ENCODE assay signal across 28 cellular contexts in the genomic region with DNA sequence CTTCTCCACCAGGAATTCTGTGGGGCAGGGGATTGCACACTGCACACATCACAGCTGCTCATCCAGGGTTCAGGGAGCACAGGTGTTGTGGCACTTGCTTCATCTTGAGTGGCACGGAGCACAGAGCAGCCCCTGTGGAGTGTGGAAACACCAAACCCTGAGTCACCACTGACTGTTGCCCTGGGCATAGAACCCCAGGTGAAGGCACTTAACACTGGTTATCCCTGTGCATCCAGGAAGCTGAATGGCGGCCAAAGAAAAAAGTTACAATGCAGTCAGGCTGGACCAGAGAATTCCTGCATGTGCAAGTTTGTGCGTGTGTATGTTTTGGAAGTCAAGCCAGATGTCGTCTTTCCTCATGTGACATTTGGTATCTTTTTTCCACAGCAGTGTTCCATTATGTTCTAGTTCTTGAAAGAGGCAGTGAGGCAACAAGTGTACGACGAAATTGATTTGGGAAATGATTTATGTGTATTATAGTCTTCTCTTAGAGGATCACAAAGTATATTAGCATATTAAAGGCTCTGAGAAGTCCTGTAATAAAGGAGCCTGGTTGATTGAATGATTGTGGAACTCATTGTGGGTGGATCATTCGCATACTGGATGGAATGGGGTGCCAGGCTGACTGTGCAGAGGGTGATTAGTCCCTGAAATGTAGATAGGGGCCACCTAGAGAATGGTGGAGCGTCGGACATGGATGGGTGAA.
A peak's percentile ranks its signal among the peaks of the same experiment; 100 is the strongest.
DNase-seq lines count a peak whose midpoint lies in the region; ATAC-seq, FAIRE-seq and TF ChIP-seq lines count a peak whose summit lies in the region.
"Had no signal": no experiment of that assay in that cellular context is flagged by ENCODE, and none has a peak within 500 bp of the region (broad histone marks: within the 10 kb centered on the region; RNA-seq: fewer than 3 reads in every experiment).

No MANE protein-coding gene starts in this region.

- no peak overlapping the region for H3K9ac ChIP-seq in keratinocyte (ENCODE audit: control insufficient read depth, extremely low read depth, insufficient read depth, low read length)
- H3K9ac ChIP-seq: parathyroid adenoma had no signal

- H3K9me3 ChIP-seq in RWPE2 (ENCODE audit: severe bottlenecking), result no peaks in the 10 kb centered on the region
- H3K9me3 ChIP-seq in keratinocyte (ENCODE audit: control insufficient read depth, low read depth, low read length), result no peaks in the 10 kb centered on the region
- H3K9me3 ChIP-seq in spleen, result no peaks in the 10 kb centered on the region
- H3K9me3 ChIP-seq: right lobe of liver, thoracic aorta had no signal

- no peaks in the 10 kb centered on the region for H3K9me1 ChIP-seq in keratinocyte (ENCODE audit: control insufficient read depth, extremely low read depth, insufficient read depth, low read length)

- H3K27ac ChIP-seq in HL-60 (replicated peaks) (peak overlapping the region; percentile 60), RWPE2 (ENCODE audit: poor library complexity, severe bottlenecking) (no peak overlapping the region), keratinocyte (ENCODE audit: control insufficient read depth, insufficient read depth, low read length) (no peak overlapping the region), spleen (peak overlapping the region in 7 of 8 donors; percentile 44 to 90 (median 77))
- H3K27ac ChIP-seq: parathyroid adenoma, right lobe of liver, SK-N-MC, thoracic aorta had no signal

- H3K27me3 ChIP-seq in HL-60 (ENCODE audit: insufficient read depth, poor library complexity, severe bottlenecking) (no peaks in the 10 kb centered on the region), RWPE2 (ENCODE audit: insufficient read depth, poor library complexity, severe bottlenecking) (no peaks in the 10 kb centered on the region), keratinocyte (ENCODE audit: control insufficient read depth, extremely low read depth, insufficient read depth, low read length) (peaks cover 32% of the 10 kb centered on the region), spleen (replicated peaks in 1 of 7) (peaks cover 0 to 24% (median 0%) of the 10 kb centered on the region in 7 donors)
- H3K27me3 ChIP-seq: right lobe of liver had no signal

- H3K79me2 ChIP-seq in keratinocyte (ENCODE audit: control insufficient read depth, insufficient read depth, low read length), result no peaks in the 10 kb centered on the region
- H3K79me2 ChIP-seq: parathyroid adenoma had no signal

- no peak overlapping the region for H3K4me3 ChIP-seq in HL-60 (replicated peaks; ENCODE audit: insufficient read depth, low read length)
- no peak overlapping the region for H3K4me3 ChIP-seq in RWPE2 (ENCODE audit: severe bottlenecking)
- H3K4me3 ChIP-seq in keratinocyte (ENCODE audit: control insufficient read depth in 2 of 3, extremely low read depth in 1 of 3, insufficient read depth in 2 of 3, low read depth in 1 of 3, low read length in 3 of 3), result no peak overlapping the region
- peak overlapping the region in 1 of 8 donors; percentile 33 for H3K4me3 ChIP-seq in spleen
- H3K4me3 ChIP-seq: right lobe of liver, SK-N-MC, thoracic aorta had no signal

- FAIRE-seq in keratinocyte (lab: Jason Lieb, UNC), result peak; percentile 57
- FAIRE-seq: GM12891, HTR-8/SVneo, kidney, TTC549 had no signal

- no peak overlapping the region for H3K4me2 ChIP-seq in keratinocyte (ENCODE audit: control insufficient read depth, extremely low read depth, insufficient read depth, low read depth, low read length)

- WGBS in spleen, 5 donors, result 71 to 92% (median 79%) methylated on average over 9 of the region's 9 CpGs

- H2AFZ ChIP-seq in keratinocyte (ENCODE audit: control insufficient read depth, low read length), result no peak overlapping the region
- H2AFZ ChIP-seq: parathyroid adenoma had no signal

- DNase-seq in HL-60 (ENCODE audit: low read depth in 1 of 2, low spot score in 1 of 2) (peak in 1 of 2 experiments; percentile 55), RWPE2 (ENCODE audit: low spot score) (no peak), keratinocyte (ENCODE audit: low read depth, low spot score) (peak; percentile 13), spleen (no peak), NCI-H446 treated with DMSO at 0.1 percent for 48 hours (lab: John Stamatoyannopoulos, UW) (no peak), left lobe of liver (ENCODE audit: low spot score) (no peak)
- no peak for DNase-seq in activated effector memory CD4-positive, alpha-beta T cell treated with anti-CD3 and anti-CD28 coated beads, Interleukin-2, amount 50 U/mL, for 16 hours
- DNase-seq: activated CD8-positive, alpha-beta T cell treated with anti-CD3 and anti-CD28 coated beads for 36 hours; activated naive CD8-positive, alpha-beta T cell treated with anti-CD3 and anti-CD28 coated beads, Interleukin-2, amount 10 ng/mL, durations not matched to agents 7 days and 5 days; CD4-positive, alpha-beta T cell; EL; kidney; NCI-H1436; NCI-H510A; nephron progenitor cell; right lobe of liver; stimulated activated CD4-positive, alpha-beta T cell treated with anti-CD3 and anti-CD28 coated beads, Interleukin-4, amount 100 ng/mL, for 4 hours; stimulated activated naive CD4-positive, alpha-beta T cell had no signal

- intact Hi-C loops in spleen (cut with DNase I; ENCODE audit: low total_unique reads), result no loop called here

- no peaks in the 10 kb centered on the region for H3K36me3 ChIP-seq in RWPE2 (ENCODE audit: low read depth)
- no peaks in the 10 kb centered on the region for H3K36me3 ChIP-seq in keratinocyte (ENCODE audit: control insufficient read depth in 2 of 2, extremely low read depth in 1 of 2, insufficient read depth in 2 of 2, low read length in 2 of 2)
- H3K36me3 ChIP-seq in spleen, result no peaks in the 10 kb centered on the region
- H3K36me3 ChIP-seq: right lobe of liver, thoracic aorta had no signal

- ATAC-seq in RWPE2 (ENCODE audit: low read depth), result peak; percentile 71
- ATAC-seq in left lobe of liver, result no peak
- no peak for ATAC-seq in GM21825 (IDR thresholded peaks at IDR 0.05; ENCODE audit: unreplicated experiment)
- ATAC-seq: activated CD4-positive, CD25-positive, alpha-beta regulatory T cell treated with anti-CD3 and anti-CD28 coated beads, Interleukin-2, amount 50 U/mL, for 24 hours; activated CD8-positive, alpha-beta T cell treated with anti-CD3 and anti-CD28 coated beads for 36 hours; HCT116; Panc1 had no signal

- H3K4me1 ChIP-seq in RWPE2 (ENCODE audit: insufficient read depth, poor library complexity, severe bottlenecking) (no peaks in the 10 kb centered on the region), keratinocyte (ENCODE audit: control insufficient read depth, extremely low read depth, insufficient read depth, low read length) (peaks cover 4% of the 10 kb centered on the region), spleen (peaks cover 0 to 37% (median 2%) of the 10 kb centered on the region in 6 donors)
- H3K4me1 ChIP-seq: parathyroid adenoma, right lobe of liver had no signal

- no peaks in the 10 kb centered on the region for H4K20me1 ChIP-seq in keratinocyte (ENCODE audit: control insufficient read depth, extremely low read depth, insufficient read depth, low read length)

- no peak for TF ChIP-seq POLR2A in spleen (IDR thresholded peaks at IDR 0.05)

- dilution Hi-C loops in keratinocyte (cut with MboI; ENCODE audit: extremely low pct_ligation_motif_present, low sequenced_read_pairs), result no loop called here

- TF ChIP-seq CTCF in HL-60 (IDR thresholded peaks at IDR 0.05; ENCODE audit: insufficient read depth, low read length), result no peak
- no peak for TF ChIP-seq CTCF in RWPE2 (IDR thresholded peaks at IDR 0.05; ENCODE audit: poor library complexity, severe bottlenecking)
- TF ChIP-seq CTCF in keratinocyte (optimal IDR thresholded peaks at IDR 0.05 in 1 of 3, IDR thresholded peaks at IDR 0.05 in 1 of 3, conservative IDR thresholded peaks at IDR 0.05 in 1 of 3; ENCODE audit: extremely low read depth in 1 of 3, insufficient read depth in 2 of 3, low read length in 3 of 3), result no peak
- TF ChIP-seq CTCF in spleen (IDR thresholded peaks at IDR 0.05 in 8 of 11, conservative IDR thresholded peaks at IDR 0.05 in 3 of 11), result no peak

Comparison
In these comparisons a context has a peak if more than half of its experiments do, and no peak if none do; other contexts are left out.
1. H3K27ac ChIP-seq: peak in HL-60 (single experiment) and spleen (7 of 8); none in RWPE2 (single experiment) and keratinocyte (single experiment).